ENCODE assay signal across 38 cellular contexts in the genomic region with DNA sequence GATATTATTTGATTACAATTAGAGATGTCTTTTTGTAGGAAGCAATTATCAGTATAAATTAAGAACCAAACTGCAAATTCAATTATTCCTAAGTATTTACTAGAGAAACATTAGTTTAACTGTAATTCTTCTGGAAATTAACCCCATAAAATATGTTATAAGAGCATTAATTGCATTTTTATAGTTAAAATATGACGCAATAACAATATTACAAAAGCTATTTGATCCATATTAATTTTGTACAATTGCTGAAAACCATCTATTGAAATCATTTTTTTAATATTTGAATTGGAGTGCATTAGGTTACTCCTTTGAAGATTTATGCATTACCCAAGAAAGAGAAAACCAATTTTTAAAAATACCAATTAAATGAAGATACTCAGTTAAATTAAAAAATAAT.
"Had no signal": no experiment of that assay in that cellular context is flagged by ENCODE, and none has a peak within 500 bp of the region (broad histone marks: within the 10 kb centered on the region; RNA-seq: fewer than 3 reads in every experiment).

No MANE protein-coding gene starts in this region.

- H3K9me3 ChIP-seq: adrenal gland, body of pancreas, breast epithelium had no signal

- H3K4me3 Mint-ChIP-seq: activated B cell treated with CpG ODN at 0.5 μM for 24 hours; activated CD4-positive, alpha-beta memory T cell treated with anti-CD3 and anti-CD28 coated beads for 36 hours; activated CD4-positive, alpha-beta T cell treated with anti-CD3 and anti-CD28 coated beads, Interleukin-2, amount 10 ng/mL, durations not matched to agents 24 days and 14 days; activated CD8-positive, alpha-beta T cell treated with anti-CD3 and anti-CD28 coated beads for 36 hours; activated naive CD4-positive, alpha-beta T cell treated with anti-CD3 and anti-CD28 coated beads for 36 hours; activated naive CD8-positive, alpha-beta T cell treated with anti-CD3 and anti-CD28 coated beads for 36 hours; activated T-cell treated with anti-CD3 and anti-CD28 coated beads, Interleukin-2, amount 50 U/mL, for 4 hours; activated T-cell treated with anti-CD3 and anti-CD28 coated beads, Interleukin-2, amount 50 U/mL, for 72 hours; activated T-helper 1 cell treated with anti-CD3 and anti-CD28 coated beads, Interleukin-12 subunit alpha, Interleukin-12 subunit beta, Interleukin-2, Interleukin-4 antibody, amounts not matched to agents 30 ng/mL and 10 ng/mL and 1 ng/mL, durations not matched to agents 14 hours and 24 hours and 36 hours; activated T-helper 17 cell treated with anti-CD3 and anti-CD28 coated beads, Interleukin-2, amount 50 U/mL, for 72 hours; central memory CD8-positive, alpha-beta T cell; T-helper 1 cell treated with Interleukin-12 subunit alpha and Interleukin-12 subunit beta and Interleukin-4 antibody, amounts not matched to agents 30 μg/mL and 1 μg/mL, for 36 hours; T-helper 2 cell treated with Interferon-gamma antibody and Interleukin-4, amounts not matched to agents 5 μg/mL and 100 μg/mL, for 36 hours had no signal

- H3K4me1 ChIP-seq: adrenal gland, body of pancreas, breast epithelium had no signal

- DNase-seq: activated B cell treated with CpG ODN at 0.5 μM for 24 hours; activated CD4-positive, alpha-beta memory T cell treated with anti-CD3 and anti-CD28 coated beads for 36 hours; activated CD4-positive, alpha-beta T cell treated with anti-CD3 and anti-CD28 coated beads for 4 hours; activated CD4-positive, alpha-beta T cell treated with anti-CD3 and anti-CD28 coated beads, Interleukin-2, amount 10 ng/mL, durations not matched to agents 24 days and 14 days; activated CD4-positive, alpha-beta T cell treated with anti-CD3 and anti-CD28 coated beads, Interleukin-2, amount 50 U/mL, for 1 hour; activated CD4-positive, alpha-beta T cell treated with anti-CD3 and anti-CD28 coated beads, Interleukin-2, amount 50 U/mL, for 4 hours; activated CD4-positive, CD25-positive, alpha-beta regulatory T cell treated with anti-CD3 and anti-CD28 coated beads, Interleukin-2, amount 50 U/mL, for 72 hours; activated CD8-positive, alpha-beta memory T cell treated with anti-CD3 and anti-CD28 coated beads, Interleukin-2, amount 50 U/mL, for 4 hours; activated CD8-positive, alpha-beta T cell treated with anti-CD3 and anti-CD28 coated beads for 36 hours; activated effector memory CD4-positive, alpha-beta T cell treated with anti-CD3 and anti-CD28 coated beads, Interleukin-2, amount 50 U/mL, for 16 hours; activated gamma-delta T cell treated with Interleukin-2 at 50 U/mL for 16 hours; activated naive CD4-positive, alpha-beta T cell; activated naive CD4-positive, alpha-beta T cell treated with anti-CD3 and anti-CD28 coated beads for 36 hours; activated naive CD4-positive, alpha-beta T cell treated with anti-CD3 and anti-CD28 coated beads, Interleukin-2, amount 50 U/mL, for 16 hours; activated naive CD8-positive, alpha-beta T cell treated with anti-CD3 and anti-CD28 coated beads for 36 hours; activated T-cell treated with anti-CD3 and anti-CD28 coated beads for 4 hours; activated T-cell treated with anti-CD3 and anti-CD28 coated beads, Interleukin-2, amount 50 U/mL, for 1 hour; activated T-cell treated with anti-CD3 and anti-CD28 coated beads, Interleukin-2, amount 50 U/mL, for 4 hours; activated T-cell treated with anti-CD3 and anti-CD28 coated beads, Interleukin-2, amount 50 U/mL, for 72 hours; adrenal gland; amniotic stem cell; aorta; body of pancreas; brain microvascular endothelial cell; cerebellar nuclear complex; T-helper 1 cell; T-helper 2 cell; T-helper 9 cell had no signal

- H3K27ac Mint-ChIP-seq: activated B cell treated with CpG ODN at 0.5 μM for 24 hours; activated CD4-positive, alpha-beta memory T cell treated with anti-CD3 and anti-CD28 coated beads for 36 hours; activated CD4-positive, alpha-beta T cell treated with anti-CD3 and anti-CD28 coated beads, Interleukin-2, amount 10 ng/mL, durations not matched to agents 24 days and 14 days; activated CD8-positive, alpha-beta T cell treated with anti-CD3 and anti-CD28 coated beads for 36 hours; activated naive CD4-positive, alpha-beta T cell treated with anti-CD3 and anti-CD28 coated beads for 36 hours; activated naive CD4-positive, alpha-beta T cell treated with anti-CD3 and anti-CD28 coated beads, Interleukin-2, amount 50 U/mL, for 72 hours; activated naive CD8-positive, alpha-beta T cell treated with anti-CD3 and anti-CD28 coated beads for 36 hours; activated T-cell treated with anti-CD3 and anti-CD28 coated beads, Interleukin-2, amount 50 U/mL, for 72 hours; activated T-helper 1 cell treated with anti-CD3 and anti-CD28 coated beads, Interleukin-12 subunit alpha, Interleukin-12 subunit beta, Interleukin-2, Interleukin-4 antibody, amounts not matched to agents 30 ng/mL and 10 ng/mL and 1 ng/mL, durations not matched to agents 14 hours and 24 hours and 36 hours; activated T-helper 17 cell treated with anti-CD3 and anti-CD28 coated beads, Interleukin-2, amount 50 U/mL, for 72 hours; T-helper 1 cell treated with Interleukin-12 subunit alpha and Interleukin-12 subunit beta and Interleukin-4 antibody, amounts not matched to agents 30 μg/mL and 1 μg/mL, for 36 hours; T-helper 2 cell treated with Interferon-gamma antibody and Interleukin-4, amounts not matched to agents 5 μg/mL and 100 μg/mL, for 36 hours had no signal

- H3K4me3 ChIP-seq: adrenal gland, body of pancreas, breast epithelium had no signal

- H3K27ac ChIP-seq: adrenal gland, body of pancreas, brain microvascular endothelial cell, breast epithelium, VCaP had no signal

- H3K36me3 Mint-ChIP-seq: activated CD4-positive, alpha-beta memory T cell treated with anti-CD3 and anti-CD28 coated beads for 36 hours; activated naive CD4-positive, alpha-beta T cell treated with anti-CD3 and anti-CD28 coated beads, Interleukin-2, amount 50 U/mL, for 72 hours; activated naive CD8-positive, alpha-beta T cell treated with anti-CD3 and anti-CD28 coated beads for 36 hours had no signal

- ATAC-seq: activated CD8-positive, alpha-beta T cell treated with anti-CD3 and anti-CD28 coated beads for 36 hours; activated naive CD4-positive, alpha-beta T cell treated with anti-CD3 and anti-CD28 coated beads, Interleukin-2, amount 50 U/mL, for 72 hours; activated T-cell treated with anti-CD3 and anti-CD28 coated beads, Interleukin-2, amount 50 U/mL, for 4 hours; activated T-cell treated with anti-CD3 and anti-CD28 coated beads, Interleukin-2, amount 50 U/mL, for 72 hours; activated T-helper 17 cell treated with anti-CD3 and anti-CD28 coated beads, Interleukin-2, amount 50 U/mL, for 72 hours; body of pancreas had no signal

- H3K9me3 Mint-ChIP-seq: activated B cell treated with CpG ODN at 0.5 μM for 24 hours; activated CD4-positive, alpha-beta T cell treated with anti-CD3 and anti-CD28 coated beads, Interleukin-2, amount 10 ng/mL, durations not matched to agents 24 days and 14 days; activated CD8-positive, alpha-beta T cell treated with anti-CD3 and anti-CD28 coated beads for 36 hours; activated naive CD4-positive, alpha-beta T cell treated with anti-CD3 and anti-CD28 coated beads for 36 hours; activated naive CD8-positive, alpha-beta T cell treated with anti-CD3 and anti-CD28 coated beads for 36 hours; activated T-helper 1 cell treated with anti-CD3 and anti-CD28 coated beads, Interleukin-12 subunit alpha, Interleukin-12 subunit beta, Interleukin-2, Interleukin-4 antibody, amounts not matched to agents 30 ng/mL and 10 ng/mL and 1 ng/mL, durations not matched to agents 14 hours and 24 hours and 36 hours; activated T-helper 17 cell treated with anti-CD3 and anti-CD28 coated beads, Interleukin-2, amount 50 U/mL, for 72 hours; T-helper 1 cell treated with Interleukin-12 subunit alpha and Interleukin-12 subunit beta and Interleukin-4 antibody, amounts not matched to agents 30 μg/mL and 1 μg/mL, for 36 hours; T-helper 2 cell treated with Interferon-gamma antibody and Interleukin-4, amounts not matched to agents 5 μg/mL and 100 μg/mL, for 36 hours had no signal

- FAIRE-seq: astrocyte, TTC549 had no signal

- H3K36me3 ChIP-seq: adrenal gland, brain microvascular endothelial cell, breast epithelium had no signal

- H3K4me1 Mint-ChIP-seq: activated B cell treated with CpG ODN at 0.5 μM for 24 hours; activated CD4-positive, alpha-beta T cell treated with anti-CD3 and anti-CD28 coated beads, Interleukin-2, amount 10 ng/mL, durations not matched to agents 24 days and 14 days; activated naive CD8-positive, alpha-beta T cell treated with anti-CD3 and anti-CD28 coated beads for 36 hours; activated T-helper 17 cell treated with anti-CD3 and anti-CD28 coated beads, Interleukin-2, amount 50 U/mL, for 72 hours; central memory CD8-positive, alpha-beta T cell had no signal

- H3K27me3 ChIP-seq: adrenal gland, body of pancreas, brain microvascular endothelial cell, breast epithelium had no signal

- H3K27me3 Mint-ChIP-seq: activated B cell treated with CpG ODN at 0.5 μM for 24 hours; activated CD4-positive, alpha-beta memory T cell treated with anti-CD3 and anti-CD28 coated beads for 36 hours; activated CD4-positive, alpha-beta T cell treated with anti-CD3 and anti-CD28 coated beads, Interleukin-2, amount 10 ng/mL, durations not matched to agents 24 days and 14 days; activated CD8-positive, alpha-beta T cell treated with anti-CD3 and anti-CD28 coated beads for 36 hours; activated naive CD8-positive, alpha-beta T cell treated with anti-CD3 and anti-CD28 coated beads for 36 hours; activated T-helper 17 cell treated with anti-CD3 and anti-CD28 coated beads, Interleukin-2, amount 50 U/mL, for 72 hours; central memory CD8-positive, alpha-beta T cell had no signal
